ENCODE assay signal across 8 cellular contexts in genomic region chr10:72336259-72337038, GRCh38. TPM values are rescaled to one million over a fixed set of nuclear protein-coding genes. Genes with fewer than 3 reads are reported as not detected.
DNase-seq lines count a peak whose midpoint lies in the region; ATAC-seq and TF ChIP-seq lines count a peak whose summit lies in the region.

No MANE protein-coding gene starts in this region.

- no peak overlapping the region for H3K4me3 Mint-ChIP-seq in WTC11

- H2AFZ ChIP-seq in DND-41 (ENCODE audit: low read depth, low read length), result no peak overlapping the region

- H3K9me3 ChIP-seq in DND-41 (ENCODE audit: insufficient read depth, low read length, severe bottlenecking), result no peaks in the 10 kb centered on the region

- CTCF ChIA-PET in WTC11 (lab: Charles Lee), result interaction anchor here (0.6 to 1.9 kb wide), 23 partner anchors 8 to 521 kb away, joined by 3 to 14 read pairs (median 4); partner anchors contain the start of genes DNAJB12 and SPOCK2

- H3K79me2 ChIP-seq in DND-41 (ENCODE audit: insufficient read depth, low read length), result peaks cover 25% of the 10 kb centered on the region

- peak overlapping the region; percentile 100 for H3K27ac ChIP-seq in DND-41 (ENCODE audit: low read length)

- no peak overlapping the region for H3K4me3 ChIP-seq in DND-41 (ENCODE audit: low read depth in 1 of 2, low read length in 2 of 2)
- H3K4me3 ChIP-seq in fibroblast of pulmonary artery (replicated peaks; ENCODE audit: low read depth, low read length), result peak overlapping the region; percentile 40

- H4K20me1 ChIP-seq in DND-41 (ENCODE audit: insufficient read depth, low read length), result no peaks in the 10 kb centered on the region

- peaks cover 9% of the 10 kb centered on the region for H3K36me3 Mint-ChIP-seq in WTC11

- POLR2A ChIA-PET in WTC11 (lab: Charles Lee), result interaction anchor here (0.5 to 1.1 kb wide), 3 partner anchors 13 to 62 kb away, joined by 3 to 5 read pairs (median 4); no protein-coding TSS in a partner anchor

- H3K4me2 ChIP-seq in DND-41 (ENCODE audit: insufficient read depth, low read length), result peak overlapping the region; percentile 13; the same call in 1 of the 2 replicates

- peak overlapping the region; percentile 85; the same call in 1 of the 2 replicates for H3K27ac Mint-ChIP-seq in WTC11

- peak overlapping the region; percentile 91 for H3K9ac ChIP-seq in DND-41 (ENCODE audit: low read depth, low read length)

- no peak for DNase-seq in DND-41
- DNase-seq in WTC11 (ENCODE audit: low spot score), result no peak
- peak; percentile 64 for DNase-seq in fibroblast of pulmonary artery (ENCODE audit: low read depth)
- peak; percentile 21 for DNase-seq in retina
- no peak for DNase-seq in HuH-7 (ENCODE audit: low spot score)
- DNase-seq in NCI-H187 treated with DMSO at 0.1 percent for 48 hours (lab: John Stamatoyannopoulos, UW), result no peak

- H3K36me3 ChIP-seq in DND-41 (ENCODE audit: insufficient read depth, low read length), result peaks cover 63% of the 10 kb centered on the region

- H3K4me1 Mint-ChIP-seq in WTC11, result peaks cover 23% of the 10 kb centered on the region

- no peaks in the 10 kb centered on the region for H3K27me3 ChIP-seq in DND-41 (ENCODE audit: insufficient read depth, low read length, poor library complexity)

- H3K9me3 Mint-ChIP-seq in WTC11, result no peaks in the 10 kb centered on the region

- ATAC-seq in DND-41 (ENCODE audit: insufficient read depth, low read depth), result no peak
- ATAC-seq in WTC11, result no peak
- no peak for ATAC-seq in HG03457 (IDR thresholded peaks at IDR 0.05; ENCODE audit: unreplicated experiment)
- ATAC-seq in GM21786 (IDR thresholded peaks at IDR 0.05; ENCODE audit: unreplicated experiment), result no peak

- H3K4me1 ChIP-seq in DND-41 (ENCODE audit: insufficient read depth, low read length), result peaks cover 63% of the 10 kb centered on the region

- H3K27me3 Mint-ChIP-seq in WTC11 (ENCODE audit: low read depth), result no peaks in the 10 kb centered on the region

- TF ChIP-seq CTCF in DND-41 (IDR thresholded peaks at IDR 0.05; ENCODE audit: borderline replicate concordance, extremely low read depth, low read length, poor library complexity, severe bottlenecking), result no peak
- TF ChIP-seq CTCF in WTC11 (IDR thresholded peaks at IDR 0.05), result no peak
- TF ChIP-seq CTCF in fibroblast of pulmonary artery (IDR thresholded peaks at IDR 0.05; ENCODE audit: low read length, missing control alignments), result no peak

TF ChIP-seq in WTC11, 78 proteins besides CTCF, POLR2A, EP300 and RAD21:
- TF ChIP-seq CBFB (CRISPR knock-in tag; IDR thresholded peaks at IDR 0.05; ENCODE audit: low read depth) (no peak), USF1 (CRISPR knock-in tag; IDR thresholded peaks at IDR 0.05) (no peak), CREB1 (CRISPR knock-in tag; IDR thresholded peaks at IDR 0.05) (no peak), TCF7 (CRISPR knock-in tag; IDR thresholded peaks at IDR 0.05; ENCODE audit: low read depth) (no peak), EMX1 (CRISPR knock-in tag; IDR thresholded peaks at IDR 0.05) (no peak), ESRRA (CRISPR knock-in tag; IDR thresholded peaks at IDR 0.05; ENCODE audit: borderline replicate concordance) (no peak), MAX (CRISPR knock-in tag; IDR thresholded peaks at IDR 0.05) (no peak), USF2 (CRISPR knock-in tag; IDR thresholded peaks at IDR 0.05) (no peak)

RNA-seq across cellular contexts. Expression of gene DNAJB12, which starts 18.3 kb away (rescaled TPM):
- total RNA-seq in WTC11 (2021), result 19.3 to 21.6 TPM (median 20.0 TPM) in 3 replicates

Comparison
In these comparisons a context has a peak if more than half of its experiments do, and no peak if none do; other contexts are left out.
1. DNase-seq: peak in fibroblast of pulmonary artery (single experiment) and retina (single experiment); none in DND-41 (single experiment), WTC11 (single experiment), HuH-7 (single experiment) and NCI-H187 treated with DMSO at 0.1 percent for 48 hours (single experiment).